ENCODE assay signal across 25 cellular contexts in the genomic region with DNA sequence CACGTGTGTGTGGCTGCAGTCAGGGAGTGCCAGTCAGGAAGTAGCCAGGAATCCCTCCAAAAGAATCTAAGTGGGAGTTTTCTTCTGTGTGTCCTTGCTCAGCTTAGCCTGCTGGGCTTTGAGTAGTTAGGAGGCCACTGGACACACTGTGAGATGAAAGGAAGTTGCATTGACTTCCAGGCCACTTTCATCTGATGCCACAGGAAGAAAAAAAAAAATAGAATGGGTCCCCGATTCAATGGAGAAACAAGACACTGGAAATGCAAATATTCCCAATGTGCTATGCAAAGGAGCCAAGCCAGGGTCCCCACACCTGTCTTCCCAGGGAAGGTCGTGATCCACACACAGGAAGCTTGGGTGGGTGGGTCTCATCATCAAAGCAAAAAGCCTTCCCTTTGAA.
"Had no signal": no experiment of that assay in that cellular context is flagged by ENCODE, and none has a peak within 500 bp of the region (broad histone marks: within the 10 kb centered on the region; RNA-seq: fewer than 3 reads in every experiment).

No MANE protein-coding gene starts in this region.

- H3K36me3 Mint-ChIP-seq: mesothelial cell of epicardium, naive B cell had no signal

- H3K27ac ChIP-seq: coronary artery, dorsolateral prefrontal cortex, epithelial cell of prostate, esophagus squamous epithelium, gastrocnemius medialis, heart right ventricle, left lung, lower lobe of right lung had no signal

- DNase-seq: dermis blood vessel endothelial cell; dorsolateral prefrontal cortex; effector CD4-positive, alpha-beta T cell; effector memory CD8-positive, alpha-beta T cell; endodermal cell; erythroblast; esophagus squamous epithelium; foreskin fibroblast; foreskin melanocyte; gastrocnemius medialis; glutamatergic neuron; head of caudate nucleus; heart right ventricle; hippocampal formation; left cardiac atrium; left lung; left ventricle myocardium superior; lower lobe of right lung; mesenchymal stem cell; mucosa of descending colon; naive B cell had no signal

- ATAC-seq: effector memory CD8-positive, alpha-beta T cell; esophagus mucosa; gastrocnemius medialis; heart right ventricle; left cardiac atrium; left lung; left ventricle myocardium superior; lower lobe of right lung; mucosa of descending colon had no signal

- H3K27ac Mint-ChIP-seq: effector memory CD8-positive, alpha-beta T cell; endodermal cell; mesothelial cell of epicardium; naive B cell had no signal

- H3K4me1 Mint-ChIP-seq: endodermal cell, mesothelial cell of epicardium, naive B cell had no signal

- H3K36me3 ChIP-seq: esophagus squamous epithelium, gastrocnemius medialis, heart right ventricle, left lung, lower lobe of right lung had no signal

- H3K4me1 ChIP-seq: esophagus squamous epithelium, gastrocnemius medialis, heart right ventricle, left lung, lower lobe of right lung had no signal

- H3K4me3 ChIP-seq: coronary artery, dorsolateral prefrontal cortex, esophagus squamous epithelium, gastrocnemius medialis, heart right ventricle, left lung, lower lobe of right lung, mucosa of descending colon had no signal

- H3K9me3 Mint-ChIP-seq: effector memory CD8-positive, alpha-beta T cell; endodermal cell; mesothelial cell of epicardium had no signal

- H3K4me3 Mint-ChIP-seq: effector memory CD8-positive, alpha-beta T cell; endodermal cell; mesothelial cell of epicardium; naive B cell had no signal

- H3K9me3 ChIP-seq: esophagus squamous epithelium, gastrocnemius medialis, heart right ventricle, left lung, lower lobe of right lung, mucosa of descending colon had no signal
